In the genomic region with DNA sequence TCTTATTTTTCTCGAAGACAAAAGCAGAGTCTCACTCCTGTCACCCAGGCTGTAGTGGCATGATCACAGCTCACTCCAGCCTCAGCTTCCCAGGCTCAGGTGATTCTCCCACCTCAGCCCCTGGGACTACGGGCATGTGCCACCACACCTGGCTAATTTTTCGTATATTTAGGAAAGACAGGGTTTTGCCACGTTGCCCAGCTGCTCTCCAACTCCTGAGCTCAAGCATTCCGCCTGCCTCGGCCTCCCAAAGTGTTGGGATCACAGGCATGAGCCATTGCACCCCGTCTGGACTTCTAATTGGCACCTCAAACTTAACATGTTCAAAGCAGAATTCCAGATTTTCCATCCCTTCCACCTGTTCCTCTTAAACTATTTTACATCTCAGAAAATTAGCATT, we compare ENCODE assay signal across 18 cellular contexts. TPM values are rescaled to one million over a fixed set of nuclear protein-coding genes. Genes with fewer than 3 reads are reported as not detected.
A peak's percentile ranks its signal among the peaks of the same experiment; 100 is the strongest.
DNase-seq lines count a peak whose midpoint lies in the region; ATAC-seq and TF ChIP-seq lines count a peak whose summit lies in the region.
"Had no signal": no experiment of that assay in that cellular context is flagged by ENCODE, and none has a peak within 500 bp of the region (broad histone marks: within the 10 kb centered on the region; RNA-seq: fewer than 3 reads in every experiment).

No MANE protein-coding gene starts in this region.

- no peak overlapping the region for H3K4me2 ChIP-seq in PC-3 (ENCODE audit: low read length)
- no peak overlapping the region for H3K4me2 ChIP-seq in PC-9
- H3K4me2 ChIP-seq: BLaER1 treated with 17β-estradiol and CSF1 and Interleukin-3, amounts not matched to agents 10 nM and 100 nM had no signal

- no peak for ATAC-seq in CD4-positive, alpha-beta T cell (ENCODE audit: poor library complexity)
- ATAC-seq in PC-3, result no peak
- ATAC-seq: HCT116 had no signal

- H3K4me3 ChIP-seq in CD8-positive, alpha-beta memory T cell (ENCODE audit: low read length), result no peak overlapping the region
- H3K4me3 ChIP-seq in PC-3 (ENCODE audit: low read length), result no peak overlapping the region
- no peak overlapping the region for H3K4me3 ChIP-seq in PC-9
- H3K4me3 ChIP-seq: BLaER1 treated with 17β-estradiol and CSF1 and Interleukin-3, amounts not matched to agents 10 nM and 100 nM had no signal

- peaks cover 58% of the 10 kb centered on the region for H3K36me3 Mint-ChIP-seq in activated T-cell treated with anti-CD3 and anti-CD28 coated beads, Interleukin-2, amount 50 U/mL, for 24 hours (ENCODE audit: low read depth)
- H3K36me3 Mint-ChIP-seq in CD4-positive, alpha-beta T cell (ENCODE audit: low read depth), result peaks cover 32% of the 10 kb centered on the region
- H3K36me3 Mint-ChIP-seq in CD8-positive, alpha-beta memory T cell, result peaks cover 14 to 20% (median 16%) of the 10 kb centered on the region in 3 donors
- peaks cover 43% of the 10 kb centered on the region for H3K36me3 Mint-ChIP-seq in activated T-helper 2 cell treated with anti-CD3 and anti-CD28 coated beads, Interferon-gamma antibody, Interleukin-2, Interleukin-4, amounts not matched to agents 10 μg/mL and 5 μg/mL and 100 μg/mL, durations not matched to agents 14 hours and 24 hours and 36 hours (ENCODE audit: low read depth)

- no peaks in the 10 kb centered on the region for H3K27me3 ChIP-seq in CD4-positive, alpha-beta T cell (ENCODE audit: control insufficient read depth, insufficient read depth, low read length)
- H3K27me3 ChIP-seq in CD8-positive, alpha-beta memory T cell (ENCODE audit: insufficient read depth, low read length, poor library complexity, severe bottlenecking), result no peaks in the 10 kb centered on the region
- H3K27me3 ChIP-seq in PC-3 (ENCODE audit: low read length) (no peaks in the 10 kb centered on the region), PC-9 (ENCODE audit: insufficient read depth, low read depth) (no peaks in the 10 kb centered on the region)
- H3K27me3 ChIP-seq: BLaER1 treated with 17β-estradiol and CSF1 and Interleukin-3, amounts not matched to agents 10 nM and 100 nM had no signal

- H3K9me2 ChIP-seq in PC-3 (replicated peaks; ENCODE audit: low read length) (no peaks in the 10 kb centered on the region), PC-9 (ENCODE audit: insufficient read depth) (no peaks in the 10 kb centered on the region)

- POLR2A ChIA-PET in CD4-positive, alpha-beta T cell (lab: Charles Lee), result interaction anchor here (1.0 to 18.0 kb wide), 3 partner anchors 11 to 149 kb away, joined by 3 to 683 read pairs (median 3); partner anchors contain the start of gene LRRC8C
- POLR2A ChIA-PET in CD8-positive, alpha-beta memory T cell (lab: Charles Lee), result interaction anchor here (1.4 kb wide), 1 partner anchor 18 kb away, joined by 6 read pairs; the partner anchor contains the start of gene LRRC8C
- POLR2A ChIA-PET in PC-3 (lab: Charles Lee; ENCODE audit: unreplicated experiment) (no interaction called here), PC-9 (lab: Charles Lee; ENCODE audit: unreplicated experiment) (no interaction called here)

- H3K4me3 Mint-ChIP-seq in activated T-cell treated with anti-CD3 and anti-CD28 coated beads, Interleukin-2, amount 50 U/mL, for 24 hours, result no peak overlapping the region
- peak overlapping the region; percentile 62 for H3K4me3 Mint-ChIP-seq in CD4-positive, alpha-beta T cell
- peak overlapping the region in 4 of 7 donors; percentile 5 to 41 (median 10) for H3K4me3 Mint-ChIP-seq in CD8-positive, alpha-beta memory T cell
- H3K4me3 Mint-ChIP-seq in activated T-helper 2 cell treated with anti-CD3 and anti-CD28 coated beads, Interferon-gamma antibody, Interleukin-2, Interleukin-4, amounts not matched to agents 10 μg/mL and 5 μg/mL and 100 μg/mL, durations not matched to agents 14 hours and 24 hours and 36 hours (ENCODE audit: low read depth), result no peak overlapping the region

- H3K79me2 ChIP-seq in PC-3 (ENCODE audit: low read length) (no peaks in the 10 kb centered on the region), PC-9 (ENCODE audit: low read depth) (no peaks in the 10 kb centered on the region)

- H3K9me3 Mint-ChIP-seq in activated T-cell treated with anti-CD3 and anti-CD28 coated beads, Interleukin-2, amount 50 U/mL, for 24 hours, result peaks cover 16% of the 10 kb centered on the region
- peaks cover 4% of the 10 kb centered on the region for H3K9me3 Mint-ChIP-seq in CD4-positive, alpha-beta T cell
- peaks cover 0 to 10% (median 5%) of the 10 kb centered on the region in 5 donors for H3K9me3 Mint-ChIP-seq in CD8-positive, alpha-beta memory T cell
- H3K9me3 Mint-ChIP-seq in activated T-helper 2 cell treated with anti-CD3 and anti-CD28 coated beads, Interferon-gamma antibody, Interleukin-2, Interleukin-4, amounts not matched to agents 10 μg/mL and 5 μg/mL and 100 μg/mL, durations not matched to agents 14 hours and 24 hours and 36 hours, result peaks cover 18% of the 10 kb centered on the region

- H4K20me1 ChIP-seq in PC-3 (ENCODE audit: low read length) (no peaks in the 10 kb centered on the region), PC-9 (ENCODE audit: insufficient read depth) (no peaks in the 10 kb centered on the region)

- no peaks in the 10 kb centered on the region for H3K27me3 Mint-ChIP-seq in activated T-cell treated with anti-CD3 and anti-CD28 coated beads, Interleukin-2, amount 50 U/mL, for 24 hours
- no peaks in the 10 kb centered on the region for H3K27me3 Mint-ChIP-seq in CD4-positive, alpha-beta T cell
- H3K27me3 Mint-ChIP-seq in CD8-positive, alpha-beta memory T cell, result peaks cover 0 to 3% of the 10 kb centered on the region in 2 donors
- H3K27me3 Mint-ChIP-seq in activated T-helper 2 cell treated with anti-CD3 and anti-CD28 coated beads, Interferon-gamma antibody, Interleukin-2, Interleukin-4, amounts not matched to agents 10 μg/mL and 5 μg/mL and 100 μg/mL, durations not matched to agents 14 hours and 24 hours and 36 hours (ENCODE audit: low read depth), result no peaks in the 10 kb centered on the region

- no peak for TF ChIP-seq CTCF in CD4-positive, alpha-beta T cell (IDR thresholded peaks at IDR 0.05)
- TF ChIP-seq CTCF in PC-3 (conservative IDR thresholded peaks at IDR 0.05; ENCODE audit: low read depth, low read length) (no peak), PC-9 (conservative IDR thresholded peaks at IDR 0.05) (no peak)

- no peak overlapping the region for H3K9ac ChIP-seq in PC-3 (ENCODE audit: low read length)
- H3K9ac ChIP-seq: BLaER1 treated with 17β-estradiol and CSF1 and Interleukin-3, amounts not matched to agents 10 nM and 100 nM had no signal

- no peak for DNase-seq in activated T-cell treated with anti-CD3 and anti-CD28 coated beads, Interleukin-2, amount 50 U/mL, for 24 hours
- no peak for DNase-seq in activated T-cell treated with anti-CD3 and anti-CD28 coated beads for 4 hours
- no peak for DNase-seq in CD4-positive, alpha-beta T cell
- DNase-seq in CD8-positive, alpha-beta memory T cell, result no peak
- DNase-seq in activated T-helper 2 cell treated with anti-CD3 and anti-CD28 coated beads, Interferon-gamma antibody, Interleukin-2, Interleukin-4, amounts not matched to agents 10 μg/mL and 5 μg/mL and 100 μg/mL, durations not matched to agents 14 hours and 24 hours and 36 hours (ENCODE audit: low spot score), result no peak
- no peak for DNase-seq in PC-3
- DNase-seq in epidermal melanocyte (ENCODE audit: insufficient read length, low spot score), result no peak
- no peak for DNase-seq in PC-9
- DNase-seq: DMS79 treated with DMSO at 0.1 percent for 48 hours, GOT3, KBM-7, NCI-H1105 treated with DMSO at 0.1 percent for 48 hours, NCI-H1694, NCI-H2081 treated with DMSO at 0.1 percent for 48 hours, NCI-H446 treated with DMSO at 0.1 percent for 48 hours, Right ventricle myocardium superior had no signal

- H3F3A ChIP-seq in PC-3 (ENCODE audit: low read length, unreplicated experiment), result no peaks in the 10 kb centered on the region
- H3F3A ChIP-seq in PC-9 (ENCODE audit: insufficient read depth, low read depth), result no peaks in the 10 kb centered on the region

- H3K27ac ChIP-seq in CD4-positive, alpha-beta T cell (ENCODE audit: low read depth, low read length), result no peak overlapping the region
- no peak overlapping the region for H3K27ac ChIP-seq in CD8-positive, alpha-beta memory T cell (ENCODE audit: low read depth, low read length)
- H3K27ac ChIP-seq in PC-3 (ENCODE audit: low read length) (no peak overlapping the region), PC-9 (no peak overlapping the region)
- H3K27ac ChIP-seq: BLaER1 treated with 17β-estradiol and CSF1 and Interleukin-3, amounts not matched to agents 10 nM and 100 nM had no signal

- H3K27ac Mint-ChIP-seq in activated T-cell treated with anti-CD3 and anti-CD28 coated beads, Interleukin-2, amount 50 U/mL, for 24 hours, result peak overlapping the region; percentile 18
- peak overlapping the region; percentile 99 for H3K27ac Mint-ChIP-seq in CD4-positive, alpha-beta T cell
- H3K27ac Mint-ChIP-seq in CD8-positive, alpha-beta memory T cell, result peak overlapping the region in 4 of 8 donors; percentile 27 to 67 (median 46)
- peak overlapping the region; percentile 42 for H3K27ac Mint-ChIP-seq in activated T-helper 2 cell treated with anti-CD3 and anti-CD28 coated beads, Interferon-gamma antibody, Interleukin-2, Interleukin-4, amounts not matched to agents 10 μg/mL and 5 μg/mL and 100 μg/mL, durations not matched to agents 14 hours and 24 hours and 36 hours

- peaks cover 11% of the 10 kb centered on the region for H3K9me3 ChIP-seq in CD4-positive, alpha-beta T cell (ENCODE audit: control insufficient read depth, low read length)
- H3K9me3 ChIP-seq in CD8-positive, alpha-beta memory T cell (ENCODE audit: low read length), result peaks cover 7% of the 10 kb centered on the region
- no peaks in the 10 kb centered on the region for H3K9me3 ChIP-seq in PC-3 (ENCODE audit: low read length)
- H3K9me3 ChIP-seq in PC-9 (ENCODE audit: insufficient read depth, low read depth), result peaks cover 9% of the 10 kb centered on the region; the same call in 1 of the 2 replicates

- H3K36me3 ChIP-seq in CD8-positive, alpha-beta memory T cell (ENCODE audit: insufficient read depth, low read length), result no peaks in the 10 kb centered on the region
- no peaks in the 10 kb centered on the region for H3K36me3 ChIP-seq in PC-3 (ENCODE audit: low read depth, low read length)
- H3K36me3 ChIP-seq in PC-9 (ENCODE audit: low read depth), result no peaks in the 10 kb centered on the region

- BruUV-seq in PC-3 (replicated peaks; lab: Mats Ljungman, UMichigan) (no TSS peak), PC-9 (replicated peaks; lab: Mats Ljungman, UMichigan) (no TSS peak)

- H2AFZ ChIP-seq in PC-3 (ENCODE audit: low read length) (no peak overlapping the region), PC-9 (no peak overlapping the region)

- peaks cover 92% of the 10 kb centered on the region for H3K4me1 Mint-ChIP-seq in activated T-cell treated with anti-CD3 and anti-CD28 coated beads, Interleukin-2, amount 50 U/mL, for 24 hours (ENCODE audit: low read depth)
- peaks cover 89% of the 10 kb centered on the region for H3K4me1 Mint-ChIP-seq in CD4-positive, alpha-beta T cell (ENCODE audit: low read depth)
- peaks cover 52 to 88% (median 87%) of the 10 kb centered on the region in 3 donors for H3K4me1 Mint-ChIP-seq in CD8-positive, alpha-beta memory T cell
- H3K4me1 Mint-ChIP-seq in activated T-helper 2 cell treated with anti-CD3 and anti-CD28 coated beads, Interferon-gamma antibody, Interleukin-2, Interleukin-4, amounts not matched to agents 10 μg/mL and 5 μg/mL and 100 μg/mL, durations not matched to agents 14 hours and 24 hours and 36 hours (ENCODE audit: low read depth), result peaks cover 77% of the 10 kb centered on the region

- CTCF ChIA-PET in CD4-positive, alpha-beta T cell (lab: Charles Lee), result interaction anchor here (0.6 to 1.7 kb wide), 6 partner anchors 9 to 150 kb away, joined by 3 to 6 read pairs (median 4); no protein-coding TSS in a partner anchor
- CTCF ChIA-PET in CD8-positive, alpha-beta memory T cell (lab: Charles Lee), result interaction anchor here (0.8 to 21.0 kb wide), 5 partner anchors 10 to 149 kb away, joined by 4 to 403 read pairs (median 25); partner anchors contain the start of gene LRRC8C
- CTCF ChIA-PET in PC-3 (lab: Charles Lee) (no interaction called here), PC-9 (lab: Charles Lee) (no interaction called here)

- peaks cover 46% of the 10 kb centered on the region for H3K4me1 ChIP-seq in CD8-positive, alpha-beta memory T cell (ENCODE audit: insufficient read depth, low read length)
- H3K4me1 ChIP-seq in PC-3 (ENCODE audit: insufficient read depth, low read length) (no peaks in the 10 kb centered on the region), PC-9 (replicated peaks; ENCODE audit: insufficient read depth) (no peaks in the 10 kb centered on the region)

- intact Hi-C loops in CD4-positive, alpha-beta T cell (cut with DNase I, micrococcal nuclease), result no loop called here
- intact Hi-C loops in activated T-helper 2 cell treated with anti-CD3 and anti-CD28 coated beads, Interferon-gamma antibody, Interleukin-2, Interleukin-4, amounts not matched to agents 10 μg/mL and 5 μg/mL and 100 μg/mL, durations not matched to agents 14 hours and 24 hours and 36 hours (cut with micrococcal nuclease), result loop anchor here (5.0 kb wide), 1 partner anchor 373 kb away; no protein-coding TSS in a partner anchor
- intact Hi-C loops in PC-3 (cut with micrococcal nuclease) (no loop called here), PC-9 (cut with micrococcal nuclease; ENCODE audit: unreplicated experiment) (no loop called here)

RNA-seq across cellular contexts. Expression of gene LRRC8C, which starts 19.0 kb away (rescaled TPM):
- total RNA-seq in CD4-positive, alpha-beta T cell, result 10 to 100 TPM; 28.4 to 30.2 TPM
- total RNA-seq in CD8-positive, alpha-beta memory T cell, result 10 to 100 TPM; 61.4 to 63.5 TPM
- polyA plus RNA-seq in CD8-positive, alpha-beta memory T cell, result 19.7 TPM
- total RNA-seq in activated T-helper 2 cell treated with anti-CD3 and anti-CD28 coated beads, Interferon-gamma antibody, Interleukin-2, Interleukin-4, amounts not matched to agents 10 μg/mL and 5 μg/mL and 100 μg/mL, durations not matched to agents 14 hours and 24 hours and 36 hours, result 56.1 and 56.5 TPM in 2 replicates
- total RNA-seq in PC-3 (2014; rRNA removed) (3.4 and 4.3 TPM in 2 replicates), PC-9 (2021) (2.0 and 2.2 TPM in 2 replicates)

Comparison
In these comparisons a context has a peak if more than half of its experiments do, and no peak if none do; other contexts are left out.
1. H3K4me3 Mint-ChIP-seq: peak in CD4-positive, alpha-beta T cell (single experiment) and CD8-positive, alpha-beta memory T cell (4 of 7); none in activated T-cell treated with anti-CD3 and anti-CD28 coated beads, Interleukin-2, amount 50 U/mL, for 24 hours (single experiment) and activated T-helper 2 cell treated with anti-CD3 and anti-CD28 coated beads, Interferon-gamma antibody, Interleukin-2, Interleukin-4, amounts not matched to agents 10 μg/mL and 5 μg/mL and 100 μg/mL, durations not matched to agents 14 hours and 24 hours and 36 hours (single experiment).
2. CTCF ChIA-PET loops: an anchor here in CD4-positive, alpha-beta T cell (0.6 to 1.7 kb wide) and CD8-positive, alpha-beta memory T cell (0.8 to 21.0 kb wide); none called in PC-3 and PC-9.
3. POLR2A ChIA-PET loops: an anchor here in CD4-positive, alpha-beta T cell (1.0 to 18.0 kb wide) and CD8-positive, alpha-beta memory T cell (1.4 kb wide); none called in PC-3 and PC-9.